Comparison of ENCODE assay signal across 17 cellular contexts in the genomic region with DNA sequence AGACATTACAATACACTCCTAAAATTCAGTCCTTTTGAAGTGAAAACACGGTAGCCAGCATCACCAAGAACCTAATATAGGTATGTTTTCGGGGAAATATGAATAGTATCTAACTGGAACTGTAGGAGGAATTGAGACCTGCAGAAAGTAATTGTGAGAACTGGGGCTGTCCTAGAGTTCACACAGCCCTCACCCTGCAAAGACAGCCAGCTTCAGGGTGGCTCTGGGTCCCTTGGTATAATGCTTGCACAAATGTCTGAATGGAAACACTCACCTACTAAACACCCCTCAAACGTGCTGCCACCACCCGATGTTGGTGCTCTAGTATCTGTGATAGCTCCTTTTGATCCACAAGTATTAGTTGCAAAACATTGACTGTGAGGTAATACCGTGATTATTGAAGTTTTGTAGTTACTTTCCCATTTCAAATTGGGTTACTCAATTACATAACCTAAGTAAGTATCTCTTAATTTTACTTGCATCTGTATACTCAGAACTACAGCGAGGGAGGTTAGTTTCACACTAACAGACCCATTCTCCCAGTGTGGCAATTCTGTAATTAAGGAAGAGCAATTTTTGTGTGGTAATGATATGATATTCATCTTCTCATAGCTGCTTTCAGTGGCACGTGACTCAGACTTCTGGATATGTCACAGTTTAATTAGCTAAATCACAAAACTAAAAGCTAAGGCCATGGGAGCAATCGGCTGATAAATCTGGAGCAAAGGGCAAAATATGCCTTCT.
A peak's percentile ranks its signal among the peaks of the same experiment; 100 is the strongest.
DNase-seq lines count a peak whose midpoint lies in the region; ATAC-seq and TF ChIP-seq lines count a peak whose summit lies in the region.
"Had no signal": no experiment of that assay in that cellular context is flagged by ENCODE, and none has a peak within 500 bp of the region (broad histone marks: within the 10 kb centered on the region; RNA-seq: fewer than 3 reads in every experiment).

No MANE protein-coding gene starts in this region.

- TF ChIP-seq CTCF in brain (conservative IDR thresholded peaks at IDR 0.05): no peak
- no peak for TF ChIP-seq CTCF in omental fat pad (IDR thresholded peaks at IDR 0.05)

- H4K5ac ChIP-seq in mesendoderm (ENCODE audit: low read length): no peak overlapping the region

- H3K18ac ChIP-seq in mesendoderm (ENCODE audit: low read length): no peak overlapping the region

- H3K9me3 Mint-ChIP-seq in activated CD4-positive, alpha-beta T cell treated with anti-CD3 and anti-CD28 coated beads for 36 hours (ENCODE audit: low read depth): no peaks in the 10 kb centered on the region
- no peaks in the 10 kb centered on the region for H3K9me3 Mint-ChIP-seq in brain
- H3K9me3 Mint-ChIP-seq: activated naive CD8-positive, alpha-beta T cell treated with anti-CD3 and anti-CD28 coated beads, Interleukin-2, amount 10 ng/mL, durations not matched to agents 7 days and 5 days had no signal

- H3K36me3 ChIP-seq in mesendoderm (ENCODE audit: control insufficient read depth, insufficient read depth, low read length): no peaks in the 10 kb centered on the region
- H3K36me3 ChIP-seq: BE2C, ovary had no signal

- H3K27ac Mint-ChIP-seq in activated CD4-positive, alpha-beta T cell treated with anti-CD3 and anti-CD28 coated beads for 36 hours: peak overlapping the region; percentile 86
- peak overlapping the region in 3 of 5 experiments; percentile 75 to 93 (median 92) for H3K27ac Mint-ChIP-seq in brain
- H3K27ac Mint-ChIP-seq: activated naive CD8-positive, alpha-beta T cell treated with anti-CD3 and anti-CD28 coated beads, Interleukin-2, amount 10 ng/mL, durations not matched to agents 7 days and 5 days had no signal

- no peak overlapping the region for H3K27ac ChIP-seq in mesendoderm (ENCODE audit: low read depth, low read length)
- H3K27ac ChIP-seq: 22Rv1, ovary had no signal

- H3K56ac ChIP-seq in mesendoderm (ENCODE audit: low read length): no peak overlapping the region

- H3K27me3 Mint-ChIP-seq in activated CD4-positive, alpha-beta T cell treated with anti-CD3 and anti-CD28 coated beads for 36 hours: no peaks in the 10 kb centered on the region
- H3K27me3 Mint-ChIP-seq in brain: peaks cover 2% of the 10 kb centered on the region
- H3K27me3 Mint-ChIP-seq: activated naive CD8-positive, alpha-beta T cell treated with anti-CD3 and anti-CD28 coated beads, Interleukin-2, amount 10 ng/mL, durations not matched to agents 7 days and 5 days had no signal

- H2BK5ac ChIP-seq in mesendoderm (ENCODE audit: low read length): no peak overlapping the region

- H3K4me1 Mint-ChIP-seq in activated CD4-positive, alpha-beta T cell treated with anti-CD3 and anti-CD28 coated beads for 36 hours: peaks cover 65% of the 10 kb centered on the region
- H3K4me1 Mint-ChIP-seq in brain: peaks cover 59% of the 10 kb centered on the region
- H3K4me1 Mint-ChIP-seq: activated naive CD8-positive, alpha-beta T cell treated with anti-CD3 and anti-CD28 coated beads, Interleukin-2, amount 10 ng/mL, durations not matched to agents 7 days and 5 days had no signal

- H3K79me1 ChIP-seq in mesendoderm (ENCODE audit: low read length): no peaks in the 10 kb centered on the region

- no peak overlapping the region for H2AK5ac ChIP-seq in mesendoderm (ENCODE audit: low read length)

- no CpG with 5 or more reads among the region's 8 CpGs for WGBS in mesendoderm (ENCODE audit: extremely low coverage, insufficient coverage, low lambda C conversion rate)

- intact Hi-C loops in activated CD4-positive, alpha-beta T cell treated with anti-CD3 and anti-CD28 coated beads for 36 hours (cut with DNase I, micrococcal nuclease): loop anchor here (1.0 to 2.0 kb wide), 5 partner anchors 9 to 129 kb away; partner anchors contain the start of gene INSM1 (in 1 of the 2)

- POLR2A ChIA-PET in activated CD4-positive, alpha-beta T cell treated with anti-CD3 and anti-CD28 coated beads for 36 hours (lab: Charles Lee): interaction anchor here (0.9 to 2.1 kb wide), 5 partner anchors 8 to 129 kb away, joined by 3 to 15 read pairs (median 3); partner anchors contain the start of gene INSM1

- CTCF ChIA-PET in activated CD4-positive, alpha-beta T cell treated with anti-CD3 and anti-CD28 coated beads for 36 hours (lab: Charles Lee): interaction anchor here (1.2 to 1.5 kb wide), 3 partner anchors 8 to 78 kb away, joined by 3 to 5 read pairs (median 4); no protein-coding TSS in a partner anchor

- no peak overlapping the region for H2BK120ac ChIP-seq in mesendoderm (ENCODE audit: low read depth, low read length)

- peaks cover 45% of the 10 kb centered on the region for H3K36me3 Mint-ChIP-seq in activated CD4-positive, alpha-beta T cell treated with anti-CD3 and anti-CD28 coated beads for 36 hours (ENCODE audit: low read depth)
- H3K36me3 Mint-ChIP-seq in brain: peaks cover 25% of the 10 kb centered on the region

- no peak overlapping the region for H3K9ac ChIP-seq in mesendoderm (ENCODE audit: low read length)

- no peak overlapping the region for H4K8ac ChIP-seq in mesendoderm (ENCODE audit: low read depth, low read length)

- H3K4me2 ChIP-seq in mesendoderm (ENCODE audit: low read length): no peak overlapping the region

- DNase-seq in activated CD4-positive, alpha-beta T cell treated with anti-CD3 and anti-CD28 coated beads for 36 hours: peak; percentile 53
- DNase-seq in activated CD4-positive, alpha-beta T cell treated with anti-CD3 and anti-CD28 coated beads, Interleukin-2, amount 50 U/mL, for 1 hour: no peak
- no peak for DNase-seq in omental fat pad (ENCODE audit: low spot score)
- DNase-seq in mesendoderm: no peak
- no peak for DNase-seq in DMS53 treated with DMSO at 0.1 percent for 48 hours (lab: John Stamatoyannopoulos, UW; ENCODE audit: unreplicated experiment)
- DNase-seq: activated naive CD8-positive, alpha-beta T cell treated with anti-CD3 and anti-CD28 coated beads, Interleukin-2, amount 10 ng/mL, durations not matched to agents 7 days and 5 days; BE2C; Calu3; KG1; NCI-H2029 treated with DMSO at 0.1 percent for 48 hours; NCI-H510A; ovary; upper lobe of left lung had no signal

- H3K4ac ChIP-seq in mesendoderm (ENCODE audit: low read depth, low read length): no peak overlapping the region

- peak; percentile 80 for ATAC-seq in activated CD4-positive, alpha-beta T cell treated with anti-CD3 and anti-CD28 coated beads for 36 hours
- ATAC-seq in GM18868 (IDR thresholded peaks at IDR 0.05; ENCODE audit: unreplicated experiment) (peak; percentile 78), HG02973 (IDR thresholded peaks at IDR 0.05; ENCODE audit: unreplicated experiment) (peak; percentile 51), omental fat pad (ENCODE audit: low FRiP score) (no peak)

- peaks cover 2% of the 10 kb centered on the region for H3K4me1 ChIP-seq in mesendoderm (ENCODE audit: control insufficient read depth, low read depth, low read length)

- H2BK15ac ChIP-seq in mesendoderm (replicated peaks; ENCODE audit: low read depth): no peak overlapping the region

- H3K23ac ChIP-seq in mesendoderm (ENCODE audit: low read length): no peak overlapping the region

- no peaks in the 10 kb centered on the region for H3K27me3 ChIP-seq in mesendoderm (ENCODE audit: insufficient read depth, low read length, poor library complexity)
- H3K27me3 ChIP-seq: BE2C, ovary, upper lobe of left lung had no signal

- H3K4me3 Mint-ChIP-seq in activated CD4-positive, alpha-beta T cell treated with anti-CD3 and anti-CD28 coated beads for 36 hours: no peak overlapping the region
- H3K4me3 Mint-ChIP-seq in brain: no peak overlapping the region
- H3K4me3 Mint-ChIP-seq: activated naive CD8-positive, alpha-beta T cell treated with anti-CD3 and anti-CD28 coated beads, Interleukin-2, amount 10 ng/mL, durations not matched to agents 7 days and 5 days had no signal

- no peak overlapping the region for H3K4me3 ChIP-seq in mesendoderm (ENCODE audit: low read length)
- H3K4me3 ChIP-seq: ovary, upper lobe of left lung had no signal

- no peaks in the 10 kb centered on the region for H3K79me2 ChIP-seq in mesendoderm (ENCODE audit: control insufficient read depth, insufficient read depth, low read length)
